In the genomic region with DNA sequence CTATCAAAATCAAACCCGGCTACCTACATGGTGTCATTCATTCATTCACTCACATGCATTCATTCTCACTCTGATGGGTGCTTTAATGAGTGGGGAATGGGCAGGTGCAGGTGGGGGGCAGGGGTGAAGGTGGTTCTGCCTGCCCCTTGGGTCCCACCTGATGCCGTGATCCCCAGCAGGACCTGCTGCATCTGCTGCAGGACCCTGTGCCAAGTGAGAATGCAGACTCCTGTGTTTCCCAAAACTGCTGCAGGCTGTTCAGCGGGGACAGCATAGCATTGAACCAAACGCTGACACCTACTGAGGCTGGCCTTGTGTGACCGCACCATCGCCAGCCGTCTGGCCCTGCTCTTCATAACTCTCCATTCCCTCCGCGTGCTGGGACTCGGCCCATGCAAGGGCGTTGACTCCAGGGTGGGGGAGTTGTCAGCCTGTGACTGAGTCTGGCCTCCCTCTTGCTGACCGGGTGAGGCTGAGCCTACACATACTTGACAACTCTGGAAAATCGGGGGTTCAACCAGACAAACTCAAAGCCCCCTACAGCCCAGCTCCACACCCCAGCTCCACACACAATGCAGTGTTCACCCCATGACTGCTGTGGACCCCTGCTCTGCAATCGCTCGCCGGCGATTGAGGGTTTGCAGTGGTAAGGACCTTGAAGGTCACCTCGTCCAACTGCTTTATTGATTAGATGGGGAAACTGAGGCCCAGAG, we compare ENCODE assay signal across 29 cellular contexts. TPM values are rescaled to one million over a fixed set of nuclear protein-coding genes. Genes with fewer than 3 reads are reported as not detected.
A peak's percentile ranks its signal among the peaks of the same experiment; 100 is the strongest.
DNase-seq lines count a peak whose midpoint lies in the region; ATAC-seq, FAIRE-seq and TF ChIP-seq lines count a peak whose summit lies in the region.
"Had no signal": no experiment of that assay in that cellular context is flagged by ENCODE, and none has a peak within 500 bp of the region (broad histone marks: within the 10 kb centered on the region; RNA-seq: fewer than 3 reads in every experiment).

No MANE protein-coding gene starts in this region.

- H3K9me3 ChIP-seq in right atrium auricular region, result peaks cover 0 to 6% of the 10 kb centered on the region in 2 donors
- H3K9me3 ChIP-seq in endodermal cell (ENCODE audit: control insufficient read depth, low read length), result no peaks in the 10 kb centered on the region
- no peaks in the 10 kb centered on the region for H3K9me3 ChIP-seq in lower lobe of right lung

- H3K9ac ChIP-seq in endodermal cell (ENCODE audit: extremely low read depth, low read length, poor library complexity, severe bottlenecking), result no peak overlapping the region
- H3K9ac ChIP-seq: BLaER1 treated with 17β-estradiol and CSF1 and Interleukin-3, amounts not matched to agents 10 nM and 100 nM had no signal

- H3K27ac ChIP-seq in right atrium auricular region, result no peak overlapping the region
- peak overlapping the region; percentile 95 for H3K27ac ChIP-seq in endodermal cell (ENCODE audit: low read depth, low read length)
- no peak overlapping the region for H3K27ac ChIP-seq in lower lobe of right lung
- H3K27ac ChIP-seq: 22Rv1; BLaER1 treated with 17β-estradiol and CSF1 and Interleukin-3, amounts not matched to agents 10 nM and 100 nM had no signal

- peaks cover 4% of the 10 kb centered on the region for H3K9me3 Mint-ChIP-seq in endodermal cell

- H3K36me3 Mint-ChIP-seq in endodermal cell (ENCODE audit: low read depth), result no peaks in the 10 kb centered on the region
- H3K36me3 Mint-ChIP-seq: IgD-negative memory B cell had no signal

- H3K4me1 ChIP-seq in right atrium auricular region (peaks cover 0 to 9% of the 10 kb centered on the region in 2 donors), endodermal cell (ENCODE audit: control insufficient read depth, insufficient read depth, low read length) (no peaks in the 10 kb centered on the region), lower lobe of right lung (no peaks in the 10 kb centered on the region)

- DNase-seq in Right ventricle myocardium inferior (ENCODE audit: missing footprints), result peak; percentile 34
- no peak for DNase-seq in right atrium auricular region (ENCODE audit: low spot score)
- no peak for DNase-seq in endodermal cell
- peak; percentile 30 for DNase-seq in lower lobe of right lung
- no peak for DNase-seq in urothelium cell line (ENCODE audit: low spot score)
- DNase-seq in activated CD4-positive, CD25-positive, alpha-beta regulatory T cell treated with anti-CD3 and anti-CD28 coated beads, Interleukin-2, amount 50 U/mL, for 72 hours, result no peak
- DNase-seq in NCI-H748 (lab: John Stamatoyannopoulos, UW; ENCODE audit: unreplicated experiment), result no peak
- no peak for DNase-seq in HPDE6-E6E7 (ENCODE audit: extremely low spot score)
- DNase-seq: ACHN; Caco-2; CD4-positive, alpha-beta memory T cell; DMS 273 treated with DMSO at 0.1 percent for 48 hours; DND-41; HFFc6; Karpas-422; MV-4-11; NCI-H1105 treated with DMSO at 0.1 percent for 48 hours; NCI-H2029 treated with DMSO at 0.1 percent for 48 hours; NCI-H226; NCI-H524; NCI-H82 had no signal

- ATAC-seq in Right ventricle myocardium inferior (no peak), lower lobe of right lung (no peak)
- ATAC-seq: GM12878 had no signal

- H3K4me3 ChIP-seq in right atrium auricular region (no peak overlapping the region), endodermal cell (ENCODE audit: low read length) (no peak overlapping the region), lower lobe of right lung (no peak overlapping the region)
- H3K4me3 ChIP-seq: BLaER1 treated with 17β-estradiol and CSF1 and Interleukin-3, amounts not matched to agents 10 nM and 100 nM; GM12878 had no signal

- no peaks in the 10 kb centered on the region for H3K27me3 ChIP-seq in right atrium auricular region
- no peaks in the 10 kb centered on the region for H3K27me3 ChIP-seq in endodermal cell (ENCODE audit: control insufficient read depth, insufficient read depth, low read length, poor library complexity, severe bottlenecking)
- H3K27me3 ChIP-seq in lower lobe of right lung (ENCODE audit: low read depth), result no peaks in the 10 kb centered on the region
- H3K27me3 ChIP-seq: BLaER1 treated with 17β-estradiol and CSF1 and Interleukin-3, amounts not matched to agents 10 nM and 100 nM had no signal

- H3K27ac Mint-ChIP-seq in endodermal cell, result no peak overlapping the region
- H3K27ac Mint-ChIP-seq: CD4-positive, alpha-beta memory T cell; HFFc6; IgD-negative memory B cell had no signal

- peaks cover 6% of the 10 kb centered on the region for H3K4me1 Mint-ChIP-seq in endodermal cell
- H3K4me1 Mint-ChIP-seq: CD4-positive, alpha-beta memory T cell had no signal

- WGBS in endodermal cell (ENCODE audit: insufficient coverage in 1 of 2, insufficient read length in 1 of 2), 2 experiments, result 92 to 94% methylated on average over 6 to 18 of the region's 18 CpGs

- intact Hi-C loops in Right ventricle myocardium inferior (cut with DNase I), result no loop called here
- intact Hi-C loops in lower lobe of right lung (cut with DNase I), result no loop called here

- H3K36me3 ChIP-seq in right atrium auricular region (no peaks in the 10 kb centered on the region), endodermal cell (ENCODE audit: control insufficient read depth, insufficient read depth, low read length) (no peaks in the 10 kb centered on the region), lower lobe of right lung (no peaks in the 10 kb centered on the region)
- H3K36me3 ChIP-seq: BLaER1 treated with 17β-estradiol and CSF1 and Interleukin-3, amounts not matched to agents 10 nM and 100 nM had no signal

- H3K4me3 Mint-ChIP-seq in endodermal cell, result no peak overlapping the region
- H3K4me3 Mint-ChIP-seq: CD4-positive, alpha-beta memory T cell; HFFc6; IgD-negative memory B cell had no signal

- peak; percentile 52 for FAIRE-seq in urothelium cell line (lab: Jason Lieb, UNC)
- FAIRE-seq: GM12878, HTR-8/SVneo, RCC 7860 had no signal

- TF ChIP-seq CTCF in right atrium auricular region (IDR thresholded peaks at IDR 0.05) (no peak), endodermal cell (conservative IDR thresholded peaks at IDR 0.05) (no peak), lower lobe of right lung (IDR thresholded peaks at IDR 0.05) (no peak)

- H3K27me3 Mint-ChIP-seq in endodermal cell (ENCODE audit: insufficient read depth), result peaks cover 19% of the 10 kb centered on the region

RNA-seq across cellular contexts. Expression of a gene that starts 9.3 kb away (rescaled TPM):
- total RNA-seq in Right ventricle myocardium inferior, result 0.08 TPM
- total RNA-seq in right atrium auricular region, result not detected
- total RNA-seq in endodermal cell, result not detected
- not detected for polyA plus RNA-seq in endodermal cell (2013, experiment 1 of 2)
- not detected for polyA plus RNA-seq in endodermal cell (2013, experiment 2 of 2)
- not detected for total RNA-seq in lower lobe of right lung
- total RNA-seq: Caco-2; CD4-positive, alpha-beta memory T cell; GM12878; H7; HFFc6; M059J had no signal
- polyA plus RNA-seq: CD4-positive, alpha-beta memory T cell; GM12878; IgD-negative memory B cell had no signal

Comparison
In these comparisons a context has a peak if more than half of its experiments do, and no peak if none do; other contexts are left out.
1. DNase-seq: peak in Right ventricle myocardium inferior (single experiment) and lower lobe of right lung (single experiment); none in right atrium auricular region (single experiment), endodermal cell (single experiment), urothelium cell line (single experiment), activated CD4-positive, CD25-positive, alpha-beta regulatory T cell treated with anti-CD3 and anti-CD28 coated beads, Interleukin-2, amount 50 U/mL, for 72 hours (single experiment), NCI-H748 (single experiment) and HPDE6-E6E7 (single experiment).